Comparison of ENCODE assay signal across 16 cellular contexts in genomic region chr10:29583674-29584073, GRCh38. TPM values are rescaled to one million over a fixed set of nuclear protein-coding genes. Genes with fewer than 3 reads are reported as not detected.
A peak's percentile ranks its signal among the peaks of the same experiment; 100 is the strongest.
DNase-seq lines count a peak whose midpoint lies in the region; ATAC-seq and TF ChIP-seq lines count a peak whose summit lies in the region.
"Had no signal": no experiment of that assay in that cellular context is flagged by ENCODE, and none has a peak within 500 bp of the region (broad histone marks: within the 10 kb centered on the region; RNA-seq: fewer than 3 reads in every experiment).

No MANE protein-coding gene starts in this region.

- WGBS in SK-N-SH (ENCODE audit: low lambda C conversion rate): 82% methylated on average over 9 of the region's 9 CpGs
- 79 to 80% methylated on average over 9 of the region's 9 CpGs for WGBS in sigmoid colon, 2 donors
- 93 to 97% methylated on average over 8 to 9 of the region's 9 CpGs for WGBS in endodermal cell (ENCODE audit: insufficient coverage in 1 of 2, insufficient read length in 1 of 2), 2 experiments
- 85% methylated on average over 9 of the region's 9 CpGs for WGBS in thyroid gland, 2 donors

- H3K4me2 ChIP-seq in SK-N-SH: 0 out of 2 replicates have a peak overlapping the region, but pooled peaks have one; percentile 16

- no peaks in the 10 kb centered on the region for H3K27me3 Mint-ChIP-seq in endodermal cell (ENCODE audit: insufficient read depth)
- H3K27me3 Mint-ChIP-seq: CD4-positive, CD25-positive, alpha-beta regulatory T cell had no signal

- H3K27ac ChIP-seq in SK-N-SH (ENCODE audit: low read depth in 2 of 2, low read length in 1 of 2) (peak overlapping the region in 1 of 2 experiments; percentile 87; a peak in 2 of 4 replicates), sigmoid colon (peak overlapping the region; percentile 61 to 78 (median 72)), endodermal cell (ENCODE audit: low read depth, low read length) (no peak overlapping the region), thyroid gland (no peak overlapping the region)
- H3K27ac ChIP-seq: 22Rv1 had no signal

- H3K4me1 ChIP-seq in SK-N-SH (ENCODE audit: control insufficient read depth in 1 of 2, insufficient read depth in 2 of 2, low read depth in 1 of 2, low read length in 1 of 2): peaks cover 2 to 20% of the 10 kb centered on the region in 2 experiments
- H3K4me1 ChIP-seq in sigmoid colon: peaks cover 0 to 69% (median 55%) of the 10 kb centered on the region in 4 donors
- H3K4me1 ChIP-seq in endodermal cell (ENCODE audit: control insufficient read depth, insufficient read depth, low read length): no peaks in the 10 kb centered on the region
- H3K4me1 ChIP-seq in thyroid gland: peaks cover 3 to 4% of the 10 kb centered on the region in 2 donors

- H3K36me3 ChIP-seq in SK-N-SH (replicated peaks in 1 of 2; ENCODE audit: control insufficient read depth in 1 of 2, insufficient read depth in 2 of 2, low read length in 1 of 2): peaks cover 0 to 6% of the 10 kb centered on the region in 2 experiments
- peaks cover 0 to 23% (median 8%) of the 10 kb centered on the region in 4 donors for H3K36me3 ChIP-seq in sigmoid colon
- H3K36me3 ChIP-seq in endodermal cell (ENCODE audit: control insufficient read depth, insufficient read depth, low read length): no peaks in the 10 kb centered on the region
- no peaks in the 10 kb centered on the region for H3K36me3 ChIP-seq in thyroid gland

- peaks cover 14% of the 10 kb centered on the region for H3K4me1 Mint-ChIP-seq in endodermal cell

- DNase-seq in SK-N-SH (no peak), SW480 (ENCODE audit: low spot score) (peak; percentile 36), fibroblast of mammary gland (ENCODE audit: low read depth) (peak; percentile 52), sigmoid colon (no peak), endodermal cell (no peak), thyroid gland (no peak)
- DNase-seq: activated gamma-delta T cell; body of pancreas; CD4-positive, CD25-positive, alpha-beta regulatory T cell; NCI-H146; NCI-H2227 treated with DMSO at 0.1 percent for 48 hours; small intestine; stomach had no signal

- no peak for TF ChIP-seq RAD21 in SK-N-SH (IDR thresholded peaks at IDR 0.05; ENCODE audit: low read length)

- TF ChIP-seq POLR2A in sigmoid colon (IDR thresholded peaks at IDR 0.05) (no peak), thyroid gland (IDR thresholded peaks at IDR 0.05) (no peak)

- POLR2A ChIA-PET in SK-N-SH (lab: Yijun Ruan, JAX): no interaction called here

- H3K9me3 ChIP-seq in SK-N-SH: no peaks in the 10 kb centered on the region
- no peaks in the 10 kb centered on the region for H3K9me3 ChIP-seq in sigmoid colon
- peaks cover 4% of the 10 kb centered on the region for H3K9me3 ChIP-seq in endodermal cell (ENCODE audit: control insufficient read depth, low read length)
- no peaks in the 10 kb centered on the region for H3K9me3 ChIP-seq in thyroid gland
- H3K9me3 ChIP-seq: body of pancreas, stomach had no signal

- H3F3A ChIP-seq in SK-N-SH (replicated peaks; ENCODE audit: insufficient read depth): peaks cover 10% of the 10 kb centered on the region

- CTCF ChIA-PET in SK-N-SH (lab: Yijun Ruan, JAX): interaction anchor here (1.1 kb wide), 1 partner anchor 117 kb away, joined by 3 read pairs; no protein-coding TSS in a partner anchor

- H2AFZ ChIP-seq in SK-N-SH (ENCODE audit: low read depth): no peak overlapping the region

- TF ChIP-seq CTCF in SK-N-SH (IDR thresholded peaks at IDR 0.05): no peak
- no peak for TF ChIP-seq CTCF in fibroblast of mammary gland (conservative IDR thresholded peaks at IDR 0.05; ENCODE audit: control insufficient read depth, insufficient read depth, low read depth, low read length)
- no peak for TF ChIP-seq CTCF in sigmoid colon (IDR thresholded peaks at IDR 0.05)
- no peak for TF ChIP-seq CTCF in endodermal cell (conservative IDR thresholded peaks at IDR 0.05)
- TF ChIP-seq CTCF in thyroid gland (IDR thresholded peaks at IDR 0.05): no peak

- H3K4me3 ChIP-seq in SK-N-SH (ENCODE audit: low read depth in 2 of 2, low read length in 1 of 2): no peak overlapping the region
- no peak overlapping the region for H3K4me3 ChIP-seq in fibroblast of mammary gland (ENCODE audit: control insufficient read depth, low read depth, low read length)
- no peak overlapping the region for H3K4me3 ChIP-seq in sigmoid colon
- no peak overlapping the region for H3K4me3 ChIP-seq in endodermal cell (ENCODE audit: low read length)
- H3K4me3 ChIP-seq in thyroid gland (replicated peaks in 1 of 3): no peak overlapping the region
- H3K4me3 ChIP-seq: body of pancreas, stomach had no signal

- peaks cover 3% of the 10 kb centered on the region for H3K36me3 Mint-ChIP-seq in endodermal cell (ENCODE audit: low read depth)

- H3K9me2 ChIP-seq in SK-N-SH: no peaks in the 10 kb centered on the region

- intact Hi-C loops in sigmoid colon (cut with DNase I): no loop called here
- intact Hi-C loops in thyroid gland (cut with DNase I): no loop called here

- peaks cover 80% of the 10 kb centered on the region for H3K79me2 ChIP-seq in SK-N-SH (ENCODE audit: insufficient read depth)

- H3K27me3 ChIP-seq in SK-N-SH (ENCODE audit: insufficient read depth): no peaks in the 10 kb centered on the region
- H3K27me3 ChIP-seq in sigmoid colon: no peaks in the 10 kb centered on the region
- H3K27me3 ChIP-seq in endodermal cell (ENCODE audit: control insufficient read depth, insufficient read depth, low read length, poor library complexity, severe bottlenecking): no peaks in the 10 kb centered on the region
- H3K27me3 ChIP-seq in thyroid gland: no peaks in the 10 kb centered on the region
- H3K27me3 ChIP-seq: body of pancreas, stomach had no signal

- no peak for TF ChIP-seq EP300 in SK-N-SH (IDR thresholded peaks at IDR 0.05; ENCODE audit: borderline replicate concordance in 1 of 2, low read depth in 1 of 2, low read length in 1 of 2)
- TF ChIP-seq EP300 in sigmoid colon (IDR thresholded peaks at IDR 0.05): no peak

- H3K9ac ChIP-seq in SK-N-SH (peak overlapping the region; percentile 35; the same call in 1 of the 2 replicates), endodermal cell (ENCODE audit: extremely low read depth, low read length, poor library complexity, severe bottlenecking) (no peak overlapping the region)

- peaks cover 19% of the 10 kb centered on the region; the same call in 1 of the 2 replicates for H4K20me1 ChIP-seq in SK-N-SH (ENCODE audit: insufficient read depth)

- no peak overlapping the region for H3K4me3 Mint-ChIP-seq in endodermal cell
- H3K4me3 Mint-ChIP-seq: CD4-positive, CD25-positive, alpha-beta regulatory T cell had no signal

- H3K9me3 Mint-ChIP-seq in endodermal cell: peaks cover 3% of the 10 kb centered on the region

- ATAC-seq in SK-N-SH treated with all-trans-retinoic acid at 6 μM for 48 hours: no peak
- no peak for ATAC-seq in GM21390 (IDR thresholded peaks at IDR 0.05; ENCODE audit: unreplicated experiment)
- ATAC-seq: body of pancreas had no signal

- no peak overlapping the region for H3K27ac Mint-ChIP-seq in endodermal cell

TF ChIP-seq in SK-N-SH, 30 proteins besides CTCF, POLR2A, EP300 and RAD21:
- TF ChIP-seq EZH2phosphoT487 (IDR thresholded peaks at IDR 0.05; ENCODE audit: borderline replicate concordance, low read depth) (no peak), FOSL2 (IDR thresholded peaks at IDR 0.05; ENCODE audit: borderline replicate concordance, low read depth) (no peak), RCOR1 (IDR thresholded peaks at IDR 0.05; ENCODE audit: low read length) (no peak), NRF1 (IDR thresholded peaks at IDR 0.05; ENCODE audit: low read depth, low read length) (no peak), MAX (IDR thresholded peaks at IDR 0.05; ENCODE audit: low read depth) (no peak), TAF1 (IDR thresholded peaks at IDR 0.05; ENCODE audit: borderline replicate concordance, low read depth, low read length) (no peak)
TF ChIP-seq in SK-N-SH: peak in this region for 0.

TF ChIP-seq in SK-N-SH treated with all-trans-retinoic acid at 6 μM for 48 hours, 23 proteins besides CTCF, POLR2A, EP300 and RAD21 (continues in another document):
- TF ChIP-seq CSRNP3 (CRISPR knock-in tag; IDR thresholded peaks at IDR 0.05) (no peak), CREB5 (CRISPR knock-in tag; IDR thresholded peaks at IDR 0.05; ENCODE audit: low read depth) (no peak), OSR1 (CRISPR knock-in tag; IDR thresholded peaks at IDR 0.05) (no peak), ESRRG (CRISPR knock-in tag; IDR thresholded peaks at IDR 0.05) (no peak), ZNF8 (CRISPR knock-in tag; IDR thresholded peaks at IDR 0.05) (no peak)

RNA-seq across cellular contexts. Expression of gene SVIL, which starts 51.1 kb away (rescaled TPM):
- 47.5 and 48.7 TPM in 2 replicates for polyA plus RNA-seq in SK-N-SH (2012; rRNA removed)
- polyA plus RNA-seq in SK-N-SH (2012; cell fraction: cytosol; rRNA removed): 30.8 and 31.9 TPM in 2 replicates
- 94.2 and 132 TPM in 2 replicates for polyA plus RNA-seq in SK-N-SH (2012; cell fraction: nucleus; rRNA removed)
- 1,000 to 10,000 TPM in 1 of 4 donors, 100 to 1,000 TPM in 3; 637 to 1,443 (median 763) TPM for total RNA-seq in sigmoid colon
- 10 to 100 TPM in 2 of 3 donors, 1 to 10 TPM in 1; 8.3 to 42.5 (median 10.8) TPM for polyA plus RNA-seq in sigmoid colon
- 10 to 100 TPM; 25.2 to 32.9 TPM for total RNA-seq in endodermal cell
- 21.7 TPM for polyA plus RNA-seq in endodermal cell (2013, experiment 1 of 2)
- polyA plus RNA-seq in endodermal cell (2013, experiment 2 of 2): 17.3 TPM
- total RNA-seq in thyroid gland: 100 to 1,000 TPM in 2 of 4 donors, 10 to 100 TPM in 2; 59.9 to 211 (median 134) TPM

Comparison
In these comparisons a context has a peak if more than half of its experiments do, and no peak if none do; other contexts are left out.
1. DNase-seq: peak in SW480 (single experiment) and fibroblast of mammary gland (single experiment); none in SK-N-SH (single experiment), sigmoid colon (single experiment), endodermal cell (single experiment) and thyroid gland (0 of 2).
2. H3K27ac ChIP-seq: peak in sigmoid colon (4 of 4); none in endodermal cell (single experiment) and thyroid gland (0 of 3).